ENCODE assay signal across 8 cellular contexts in the genomic region with DNA sequence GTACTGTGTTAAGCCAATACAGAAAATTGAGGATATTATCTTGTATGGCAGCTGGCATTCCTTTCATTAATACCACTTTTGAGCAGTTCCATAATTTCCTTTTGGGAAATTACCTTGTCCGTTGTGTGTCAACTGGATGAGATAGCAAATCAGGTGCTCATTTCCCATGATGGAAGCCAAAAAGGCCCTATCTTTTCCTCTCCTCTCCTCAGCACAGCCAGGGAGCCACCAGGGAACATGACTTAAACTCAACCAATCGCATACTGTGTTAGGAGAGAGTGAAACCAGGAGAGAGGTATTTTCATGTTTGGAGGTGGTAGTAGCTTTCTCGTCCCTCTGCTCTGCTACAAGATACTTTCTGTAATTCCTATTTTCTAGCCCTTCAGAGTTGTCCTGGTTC.
"Had no signal": no experiment of that assay in that cellular context is flagged by ENCODE, and none has a peak within 500 bp of the region (broad histone marks: within the 10 kb centered on the region; RNA-seq: fewer than 3 reads in every experiment).

No MANE protein-coding gene starts in this region.

- H3K4me3 ChIP-seq: GM12878 had no signal

- DNase-seq: GDM1, GF-D8 had no signal

- FAIRE-seq: G401.6, GM12878, GM12891, GM12892, GM18507, GM19239 had no signal

- ATAC-seq: GM12878 had no signal
